Comparison of ENCODE assay signal across 10 cellular contexts in the genomic region with DNA sequence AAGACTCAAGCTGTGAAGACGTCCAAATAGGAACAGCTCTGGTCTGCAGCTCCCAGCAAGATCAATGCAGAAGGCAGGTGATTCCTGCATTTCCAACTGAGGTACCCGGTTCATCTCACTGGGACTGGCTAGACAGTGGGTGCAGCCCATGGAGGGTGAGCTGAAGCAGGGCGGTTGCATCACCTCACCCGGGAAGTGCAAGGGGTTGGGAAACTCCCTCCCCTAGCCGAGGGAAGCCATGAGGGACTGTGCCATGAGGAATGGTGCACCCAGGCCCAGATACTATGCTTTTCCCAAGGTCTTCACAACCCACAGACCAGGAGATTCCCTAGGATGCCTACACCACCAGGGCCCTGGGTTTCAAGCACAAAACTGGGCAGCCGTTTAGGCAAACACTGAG. TPM values are rescaled to one million over a fixed set of nuclear protein-coding genes. Genes with fewer than 3 reads are reported as not detected.
"Had no signal": no experiment of that assay in that cellular context is flagged by ENCODE, and none has a peak within 500 bp of the region (broad histone marks: within the 10 kb centered on the region; RNA-seq: fewer than 3 reads in every experiment).

No MANE protein-coding gene starts in this region.

RNA-seq across cellular contexts. Expression of gene ZSWIM2, which starts 37.2 kb away (rescaled TPM):
- total RNA-seq: OCI-LY7, PC-3, PC-9, Peyer's patch, Right ventricle myocardium inferior, Right ventricle myocardium superior, RPMI7951, SJCRH30, SJSA1, SK-MEL-5 had no signal
